ENCODE assay signal across 21 cellular contexts in genomic region chrX:153638041-153638371, GRCh38. TPM values are rescaled to one million over a fixed set of nuclear protein-coding genes. Genes with fewer than 3 reads are reported as not detected.
A peak's percentile ranks its signal among the peaks of the same experiment; 100 is the strongest.
DNase-seq lines count a peak whose midpoint lies in the region; ATAC-seq and TF ChIP-seq lines count a peak whose summit lies in the region.
"Had no signal": no experiment of that assay in that cellular context is flagged by ENCODE, and none has a peak within 500 bp of the region (broad histone marks: within the 10 kb centered on the region; RNA-seq: fewer than 3 reads in every experiment).

No MANE protein-coding gene starts in this region.

- no peak overlapping the region for H3K27ac Mint-ChIP-seq in endodermal cell
- H3K27ac Mint-ChIP-seq: CD4-positive, CD25-positive, alpha-beta regulatory T cell; IgD-negative memory B cell had no signal

- H3K4me3 ChIP-seq in SK-N-SH (ENCODE audit: low read depth in 2 of 2, low read length in 1 of 2), result no peak overlapping the region
- H3K4me3 ChIP-seq in BLaER1, result no peak overlapping the region
- H3K4me3 ChIP-seq in H7 (ENCODE audit: insufficient read depth, low read depth, low read length), result no peak overlapping the region
- no peak overlapping the region for H3K4me3 ChIP-seq in endodermal cell (ENCODE audit: low read length)
- H3K4me3 ChIP-seq: A549, HAP-1 had no signal

- peaks cover 3% of the 10 kb centered on the region for H3K4me1 Mint-ChIP-seq in endodermal cell

- H3K27me3 ChIP-seq in SK-N-SH (ENCODE audit: insufficient read depth) (peaks cover 55% of the 10 kb centered on the region), BLaER1 (peaks cover 51% of the 10 kb centered on the region), H7 (ENCODE audit: control insufficient read depth, insufficient read depth, low read length) (peaks cover 24% of the 10 kb centered on the region), endodermal cell (ENCODE audit: control insufficient read depth, insufficient read depth, low read length, poor library complexity, severe bottlenecking) (peaks cover 24% of the 10 kb centered on the region)

- ATAC-seq in SK-N-SH treated with all-trans-retinoic acid at 6 μM for 48 hours (no peak), HG03565 (IDR thresholded peaks at IDR 0.05; ENCODE audit: unreplicated experiment) (no peak)
- ATAC-seq: A549 had no signal

- H3K4me2 ChIP-seq in SK-N-SH (no peak overlapping the region), BLaER1 (peak overlapping the region; percentile 80)
- H3K4me2 ChIP-seq: A549 had no signal

- CTCF ChIA-PET in SK-N-SH (lab: Yijun Ruan, JAX), result interaction anchor here (1.0 to 1.8 kb wide), 5 partner anchors 12 to 38 kb away, joined by 4 to 10 read pairs (median 6); no protein-coding TSS in a partner anchor

- TF ChIP-seq CTCF in SK-N-SH (IDR thresholded peaks at IDR 0.05), result no peak
- TF ChIP-seq CTCF in endodermal cell (conservative IDR thresholded peaks at IDR 0.05), result no peak

- WGBS in SK-N-SH (ENCODE audit: low lambda C conversion rate), result 33% methylated on average over 3 of the region's 6 CpGs
- WGBS in endodermal cell (ENCODE audit: insufficient coverage in 1 of 2, insufficient read length in 1 of 2), 2 experiments, result 80 to 92% methylated on average over 1 to 6 of the region's 6 CpGs

- H3K4me1 ChIP-seq in SK-N-SH (ENCODE audit: control insufficient read depth in 1 of 2, insufficient read depth in 2 of 2, low read depth in 1 of 2, low read length in 1 of 2), result peaks cover 0 to 22% of the 10 kb centered on the region in 2 experiments; a peak in 1 of 4 replicates
- H3K4me1 ChIP-seq in BLaER1, result peaks cover 71% of the 10 kb centered on the region
- H3K4me1 ChIP-seq in endodermal cell (ENCODE audit: control insufficient read depth, insufficient read depth, low read length), result no peaks in the 10 kb centered on the region

- H4K20me1 ChIP-seq in SK-N-SH (ENCODE audit: insufficient read depth), result no peaks in the 10 kb centered on the region
- peaks cover 19% of the 10 kb centered on the region; the same call in 1 of the 2 replicates for H4K20me1 ChIP-seq in BLaER1

- H3K4me3 Mint-ChIP-seq in endodermal cell, result no peak overlapping the region
- H3K4me3 Mint-ChIP-seq: IgD-negative memory B cell had no signal

- H3K36me3 Mint-ChIP-seq in endodermal cell (ENCODE audit: low read depth), result no peaks in the 10 kb centered on the region
- H3K36me3 Mint-ChIP-seq: CD4-positive, CD25-positive, alpha-beta regulatory T cell; IgD-negative memory B cell had no signal

- H3K27ac ChIP-seq in SK-N-SH (ENCODE audit: low read depth in 2 of 2, low read length in 1 of 2) (no peak overlapping the region), BLaER1 (no peak overlapping the region), endodermal cell (ENCODE audit: low read depth, low read length) (no peak overlapping the region)
- H3K27ac ChIP-seq: 22Rv1, A549 had no signal

- no peaks in the 10 kb centered on the region for H3K9me2 ChIP-seq in SK-N-SH

- H3K27me3 Mint-ChIP-seq in endodermal cell (ENCODE audit: insufficient read depth), result peaks cover 41% of the 10 kb centered on the region

- no peak for TF ChIP-seq RAD21 in SK-N-SH (IDR thresholded peaks at IDR 0.05; ENCODE audit: low read length)

- peak; percentile 31 for DNase-seq in SK-N-SH
- DNase-seq in H7, result peak; percentile 15
- DNase-seq in endodermal cell, result peak; percentile 28
- no peak for DNase-seq in COR-L47 (lab: John Stamatoyannopoulos, UW)
- DNase-seq in retina, result no peak
- DNase-seq: AML-193; C1 segment of cervical spinal cord; CD4-positive, CD25-positive, alpha-beta regulatory T cell; DMS153; DMS79; GDM1; GOT3; KBM-7 had no signal

- no peak overlapping the region for H2AFZ ChIP-seq in SK-N-SH (ENCODE audit: low read depth)

- H3K79me2 ChIP-seq in SK-N-SH (ENCODE audit: insufficient read depth), result no peaks in the 10 kb centered on the region

- H3K9me3 ChIP-seq in SK-N-SH, result no peaks in the 10 kb centered on the region
- peaks cover 4% of the 10 kb centered on the region; the same call in 1 of the 2 replicates for H3K9me3 ChIP-seq in BLaER1
- no peaks in the 10 kb centered on the region for H3K9me3 ChIP-seq in endodermal cell (ENCODE audit: control insufficient read depth, low read length)
- H3K9me3 ChIP-seq: A549, HAP-1 had no signal

- H3F3A ChIP-seq in SK-N-SH (replicated peaks; ENCODE audit: insufficient read depth), result no peaks in the 10 kb centered on the region

- H3K9me3 Mint-ChIP-seq in endodermal cell, result peaks cover 53% of the 10 kb centered on the region
- H3K9me3 Mint-ChIP-seq: CD4-positive, CD25-positive, alpha-beta regulatory T cell; IgD-negative memory B cell had no signal

- H3K9ac ChIP-seq in SK-N-SH, result no peak overlapping the region
- no peak overlapping the region for H3K9ac ChIP-seq in BLaER1
- no peak overlapping the region for H3K9ac ChIP-seq in endodermal cell (ENCODE audit: extremely low read depth, low read length, poor library complexity, severe bottlenecking)

- POLR2A ChIA-PET in SK-N-SH (lab: Yijun Ruan, JAX), result interaction anchor here (0.6 kb wide), 1 partner anchor 21 kb away, joined by 3 read pairs; no protein-coding TSS in a partner anchor

- H3K36me3 ChIP-seq in SK-N-SH (replicated peaks in 1 of 2; ENCODE audit: control insufficient read depth in 1 of 2, insufficient read depth in 2 of 2, low read length in 1 of 2) (no peaks in the 10 kb centered on the region), BLaER1 (no peaks in the 10 kb centered on the region), H7 (replicated peaks; ENCODE audit: control insufficient read depth, insufficient read depth, low read length) (no peaks in the 10 kb centered on the region), endodermal cell (ENCODE audit: control insufficient read depth, insufficient read depth, low read length) (no peaks in the 10 kb centered on the region)
- H3K36me3 ChIP-seq: HAP-1 had no signal

- no peak for TF ChIP-seq EP300 in SK-N-SH (IDR thresholded peaks at IDR 0.05; ENCODE audit: borderline replicate concordance in 1 of 2, low read depth in 1 of 2, low read length in 1 of 2)

TF ChIP-seq in SK-N-SH, 30 proteins besides CTCF, POLR2A, EP300 and RAD21:
- TF ChIP-seq GABPA (IDR thresholded peaks at IDR 0.05; ENCODE audit: low read depth) (no peak), TCF12 (IDR thresholded peaks at IDR 0.05) (no peak), TAF1 (IDR thresholded peaks at IDR 0.05; ENCODE audit: borderline replicate concordance, low read depth, low read length) (no peak)
TF ChIP-seq in SK-N-SH: peak in this region for 0.

TF ChIP-seq in SK-N-SH treated with all-trans-retinoic acid at 6 μM for 48 hours, 23 proteins besides CTCF, POLR2A, EP300 and RAD21:
- TF ChIP-seq SNAI2 (CRISPR knock-in tag; IDR thresholded peaks at IDR 0.05) (no peak), ZFP3 (CRISPR knock-in tag; IDR thresholded peaks at IDR 0.05) (no peak), OSR1 (CRISPR knock-in tag; IDR thresholded peaks at IDR 0.05) (no peak), ZNF8 (CRISPR knock-in tag; IDR thresholded peaks at IDR 0.05) (no peak), PPARA (CRISPR knock-in tag; IDR thresholded peaks at IDR 0.05; ENCODE audit: borderline replicate concordance) (no peak), RARB (CRISPR knock-in tag; IDR thresholded peaks at IDR 0.05) (no peak), GLIS3 (CRISPR knock-in tag; IDR thresholded peaks at IDR 0.05) (no peak), CREB5 (CRISPR knock-in tag; IDR thresholded peaks at IDR 0.05; ENCODE audit: low read depth) (no peak), TOX (CRISPR knock-in tag; IDR thresholded peaks at IDR 0.05; ENCODE audit: borderline replicate concordance) (no peak), BACH2 (CRISPR knock-in tag; IDR thresholded peaks at IDR 0.05; ENCODE audit: borderline replicate concordance) (no peak), ISL1 (CRISPR knock-in tag; IDR thresholded peaks at IDR 0.05) (no peak), ZNF565 (CRISPR knock-in tag; conservative IDR thresholded peaks at IDR 0.05; ENCODE audit: low read depth) (no peak)

RNA-seq across cellular contexts. Expression of gene DUSP9, which starts 9.0 kb away (rescaled TPM):
- 0.05 and 0.08 TPM in 2 replicates for polyA plus RNA-seq in SK-N-SH (2012; rRNA removed)
- 0.04 and 0.07 TPM in 2 replicates for polyA plus RNA-seq in SK-N-SH (2012; cell fraction: cytosol; rRNA removed)
- 0.06 TPM in 1 of 2 replicates, not detected in the other for polyA plus RNA-seq in SK-N-SH (2012; cell fraction: nucleus; rRNA removed)
- total RNA-seq in H7 (2014; rRNA removed; shearing (Covaris generic)), result 2.3 and 3.3 TPM in 2 replicates
- under 1 TPM; 0.18 to 0.31 TPM for total RNA-seq in endodermal cell
- 1.5 TPM for polyA plus RNA-seq in endodermal cell (2013, experiment 1 of 2)
- polyA plus RNA-seq in endodermal cell (2013, experiment 2 of 2), result 1.3 TPM
- total RNA-seq: CD4-positive, CD25-positive, alpha-beta regulatory T cell had no signal
- polyA plus RNA-seq: CD4-positive, CD25-positive, alpha-beta regulatory T cell; IgD-negative memory B cell had no signal

RNA-seq across cellular contexts. Expression of gene PNCK, which starts 35.6 kb away (rescaled TPM):
- 1.2 and 2.5 TPM in 2 replicates for polyA plus RNA-seq in SK-N-SH (2012; rRNA removed)
- 0.44 and 0.64 TPM in 2 replicates for polyA plus RNA-seq in SK-N-SH (2012; cell fraction: cytosol; rRNA removed)
- polyA plus RNA-seq in SK-N-SH (2012; cell fraction: nucleus; rRNA removed), result 12.7 and 15.1 TPM in 2 replicates
- 1.7 and 5.5 TPM in 2 replicates for total RNA-seq in H7 (2014; rRNA removed; shearing (Covaris generic))
- 10 to 100 TPM in 1 of 2 donors, 1 to 10 TPM in 1; 2.8 to 12.9 TPM for total RNA-seq in endodermal cell
- 11.1 TPM for polyA plus RNA-seq in endodermal cell (2013, experiment 1 of 2)
- polyA plus RNA-seq in endodermal cell (2013, experiment 2 of 2), result 9.0 TPM
- total RNA-seq: Daoy had no signal
- polyA plus RNA-seq: CD4-positive, CD25-positive, alpha-beta regulatory T cell; IgD-negative memory B cell had no signal

RNA-seq across cellular contexts. Expression of gene CCNQ, which starts 39.1 kb away (rescaled TPM):
- polyA plus RNA-seq in SK-N-SH (2012; rRNA removed), result 44.5 and 45.3 TPM in 2 replicates
- polyA plus RNA-seq in SK-N-SH (2012; cell fraction: cytosol; rRNA removed), result 29.3 and 41.5 TPM in 2 replicates
- 24.8 and 34.7 TPM in 2 replicates for polyA plus RNA-seq in SK-N-SH (2012; cell fraction: nucleus; rRNA removed)
- total RNA-seq in H7 (2014; rRNA removed; shearing (Covaris generic)), result 27.0 and 30.4 TPM in 2 replicates
- total RNA-seq in endodermal cell, result 10 to 100 TPM; 17.1 to 20.8 TPM
- 20.0 TPM for polyA plus RNA-seq in endodermal cell (2013, experiment 1 of 2)
- polyA plus RNA-seq in endodermal cell (2013, experiment 2 of 2), result 18.4 TPM

RNA-seq across cellular contexts. Expression of gene SLC6A8, which starts 49.7 kb away (rescaled TPM):
- 22.3 and 30.8 TPM in 2 replicates for polyA plus RNA-seq in SK-N-SH (2012; rRNA removed)
- polyA plus RNA-seq in SK-N-SH (2012; cell fraction: cytosol; rRNA removed), result 14.8 and 24.2 TPM in 2 replicates
- 64.5 and 67.9 TPM in 2 replicates for polyA plus RNA-seq in SK-N-SH (2012; cell fraction: nucleus; rRNA removed)
- 29.4 and 40.2 TPM in 2 replicates for total RNA-seq in H7 (2014; rRNA removed; shearing (Covaris generic))
- 100 to 1,000 TPM in 1 of 2 donors, 10 to 100 TPM in 1; 57.6 to 121 TPM for total RNA-seq in endodermal cell
- polyA plus RNA-seq in endodermal cell (2013, experiment 1 of 2), result 144 TPM
- polyA plus RNA-seq in endodermal cell (2013, experiment 2 of 2), result 117 TPM

Comparison
In these comparisons a context has a peak if more than half of its experiments do, and no peak if none do; other contexts are left out.
1. DNase-seq: peak in SK-N-SH (single experiment), H7 (single experiment) and endodermal cell (single experiment); none in COR-L47 (single experiment) and retina (single experiment).